20 cellular contexts compared by ENCODE assay signal in genomic region chr11:3972431-3972830, GRCh38.
DNase-seq lines count a peak whose midpoint lies in the region; ATAC-seq and TF ChIP-seq lines count a peak whose summit lies in the region.
"Had no signal": no experiment of that assay in that cellular context is flagged by ENCODE, and none has a peak within 500 bp of the region (broad histone marks: within the 10 kb centered on the region; RNA-seq: fewer than 3 reads in every experiment).

No MANE protein-coding gene starts in this region.

- H3K9me3 ChIP-seq in prostate gland, result no peaks in the 10 kb centered on the region
- H3K9me3 ChIP-seq: BLaER1, Caco-2, HAP-1, MG63 had no signal

- H3K4me3 ChIP-seq in epithelial cell of esophagus (ENCODE audit: low read length) (no peak overlapping the region), prostate gland (no peak overlapping the region)
- H3K4me3 ChIP-seq: BLaER1, GM23248, HAP-1, MG63 had no signal

- whole genome bisulfite sequencing in prostate gland, result 30% methylated on average over 1 of the region's 1 CpG

- no peaks in the 10 kb centered on the region for H3K4me1 ChIP-seq in prostate gland (replicated peaks)
- H3K4me1 ChIP-seq: BLaER1 had no signal

- peaks cover 61% of the 10 kb centered on the region for H3K4me1 Mint-ChIP-seq in stimulated activated naive CD8-positive, alpha-beta T cell treated with anti-CD3 and anti-CD28 coated beads, Interleukin-15, Interleukin-2, amounts not matched to agents 100 ng/mL and 50 ng/mL, for 24 hours (ENCODE audit: low read depth)
- peaks cover 78% of the 10 kb centered on the region for H3K4me1 Mint-ChIP-seq in stimulated activated naive CD8-positive, alpha-beta T cell treated with anti-CD3 and anti-CD28 coated beads, Interleukin-15, amount 100 ng/mL, for 72 hours
- H3K4me1 Mint-ChIP-seq in naive thymus-derived CD8-positive, alpha-beta T cell, result peaks cover 34 to 81% (median 76%) of the 10 kb centered on the region in 4 donors

- no peaks in the 10 kb centered on the region for H3K27me3 Mint-ChIP-seq in stimulated activated naive CD8-positive, alpha-beta T cell treated with anti-CD3 and anti-CD28 coated beads, Interleukin-15, Interleukin-2, amounts not matched to agents 100 ng/mL and 50 ng/mL, for 24 hours
- H3K27me3 Mint-ChIP-seq in stimulated activated naive CD8-positive, alpha-beta T cell treated with anti-CD3 and anti-CD28 coated beads, Interleukin-15, amount 100 ng/mL, for 72 hours, result no peaks in the 10 kb centered on the region
- H3K27me3 Mint-ChIP-seq in naive thymus-derived CD8-positive, alpha-beta T cell, result no peaks in the 10 kb centered on the region
- H3K27me3 Mint-ChIP-seq: CD4-positive, alpha-beta memory T cell had no signal

- no peak overlapping the region for H3K27ac ChIP-seq in prostate gland
- H3K27ac ChIP-seq: BLaER1, GM23248 had no signal

- DNase-seq in stimulated activated naive CD8-positive, alpha-beta T cell treated with anti-CD3 and anti-CD28 coated beads, Interleukin-15, amount 100 ng/mL, for 72 hours, result no peak
- DNase-seq in epithelial cell of esophagus (ENCODE audit: low read depth), result peak; percentile 48
- no peak for DNase-seq in naive thymus-derived CD8-positive, alpha-beta T cell
- DNase-seq in kidney tubule cell (ENCODE audit: low spot score), result no peak
- no peak for DNase-seq in GF-D8 (lab: John Stamatoyannopoulos, UW)
- no peak for DNase-seq in prostate gland (ENCODE audit: low spot score)
- DNase-seq: Caco-2; CD4-positive, alpha-beta memory T cell; DMS 273 treated with DMSO at 0.1 percent for 48 hours; DMS79 treated with DMSO at 0.1 percent for 48 hours; MG63; NCI-H1417; NCI-H187; NCI-H446; NCI-H526 had no signal

- peaks cover 37% of the 10 kb centered on the region for H3K36me3 Mint-ChIP-seq in stimulated activated naive CD8-positive, alpha-beta T cell treated with anti-CD3 and anti-CD28 coated beads, Interleukin-15, Interleukin-2, amounts not matched to agents 100 ng/mL and 50 ng/mL, for 24 hours (ENCODE audit: low read depth)
- H3K36me3 Mint-ChIP-seq in naive thymus-derived CD8-positive, alpha-beta T cell, result peaks cover 0 to 41% (median 21%) of the 10 kb centered on the region in 3 donors

- intact Hi-C loops in prostate gland (cut with DNase I), result no loop called here

- no peaks in the 10 kb centered on the region for H3K36me3 ChIP-seq in prostate gland
- H3K36me3 ChIP-seq: HAP-1, MG63 had no signal

- ATAC-seq in stimulated activated naive CD8-positive, alpha-beta T cell treated with anti-CD3 and anti-CD28 coated beads, Interleukin-15, amount 100 ng/mL, for 72 hours, result no peak
- ATAC-seq in naive thymus-derived CD8-positive, alpha-beta T cell, result no peak
- ATAC-seq: Right ventricle myocardium inferior had no signal

- H3K4me3 Mint-ChIP-seq in stimulated activated naive CD8-positive, alpha-beta T cell treated with anti-CD3 and anti-CD28 coated beads, Interleukin-15, Interleukin-2, amounts not matched to agents 100 ng/mL and 50 ng/mL, for 24 hours, result no peak overlapping the region
- H3K4me3 Mint-ChIP-seq in stimulated activated naive CD8-positive, alpha-beta T cell treated with anti-CD3 and anti-CD28 coated beads, Interleukin-15, amount 100 ng/mL, for 72 hours, result no peak overlapping the region
- no peak overlapping the region for H3K4me3 Mint-ChIP-seq in naive thymus-derived CD8-positive, alpha-beta T cell
- H3K4me3 Mint-ChIP-seq: CD4-positive, alpha-beta memory T cell had no signal

- POLR2A ChIA-PET in naive thymus-derived CD8-positive, alpha-beta T cell (lab: Charles Lee), result interaction anchor here (0.6 kb wide), 1 partner anchor 151 kb away, joined by 3 read pairs; no protein-coding TSS in a partner anchor

- no peak for TF ChIP-seq POLR2A in prostate gland (IDR thresholded peaks at IDR 0.05)

- TF ChIP-seq CTCF in epithelial cell of esophagus (IDR thresholded peaks at IDR 0.05; ENCODE audit: insufficient read depth, low read depth, low read length, missing control alignments), result no peak
- TF ChIP-seq CTCF in prostate gland (IDR thresholded peaks at IDR 0.05), result no peak

- no peaks in the 10 kb centered on the region for H3K27me3 ChIP-seq in prostate gland (replicated peaks; ENCODE audit: insufficient read depth)
- H3K27me3 ChIP-seq: BLaER1, MG63 had no signal

- H3K27ac Mint-ChIP-seq in stimulated activated naive CD8-positive, alpha-beta T cell treated with anti-CD3 and anti-CD28 coated beads, Interleukin-15, Interleukin-2, amounts not matched to agents 100 ng/mL and 50 ng/mL, for 24 hours, result peak overlapping the region; percentile 8
- H3K27ac Mint-ChIP-seq in stimulated activated naive CD8-positive, alpha-beta T cell treated with anti-CD3 and anti-CD28 coated beads, Interleukin-15, amount 100 ng/mL, for 72 hours, result no peak overlapping the region
- peak overlapping the region in 7 of 10 donors; percentile 2 to 79 (median 53) for H3K27ac Mint-ChIP-seq in naive thymus-derived CD8-positive, alpha-beta T cell

- no peaks in the 10 kb centered on the region for H3K9me3 Mint-ChIP-seq in stimulated activated naive CD8-positive, alpha-beta T cell treated with anti-CD3 and anti-CD28 coated beads, Interleukin-15, Interleukin-2, amounts not matched to agents 100 ng/mL and 50 ng/mL, for 24 hours
- H3K9me3 Mint-ChIP-seq in stimulated activated naive CD8-positive, alpha-beta T cell treated with anti-CD3 and anti-CD28 coated beads, Interleukin-15, amount 100 ng/mL, for 72 hours, result no peaks in the 10 kb centered on the region
- peaks cover 0 to 2% (median 0%) of the 10 kb centered on the region in 9 donors for H3K9me3 Mint-ChIP-seq in naive thymus-derived CD8-positive, alpha-beta T cell
- H3K9me3 Mint-ChIP-seq: CD4-positive, alpha-beta memory T cell had no signal

Comparison
In these comparisons a context has a peak if more than half of its experiments do, and no peak if none do; other contexts are left out.
1. H3K27ac Mint-ChIP-seq: peak in stimulated activated naive CD8-positive, alpha-beta T cell treated with anti-CD3 and anti-CD28 coated beads, Interleukin-15, Interleukin-2, amounts not matched to agents 100 ng/mL and 50 ng/mL, for 24 hours (single experiment) and naive thymus-derived CD8-positive, alpha-beta T cell (7 of 10); none in stimulated activated naive CD8-positive, alpha-beta T cell treated with anti-CD3 and anti-CD28 coated beads, Interleukin-15, amount 100 ng/mL, for 72 hours (0 of 2).